29 cellular contexts compared by ENCODE assay signal in genomic region chr5:138502121-138502520, GRCh38. TPM values are rescaled to one million over a fixed set of nuclear protein-coding genes. Genes with fewer than 3 reads are reported as not detected.
DNase-seq lines count a peak whose midpoint lies in the region; ATAC-seq and TF ChIP-seq lines count a peak whose summit lies in the region.
"Had no signal": no experiment of that assay in that cellular context is flagged by ENCODE, and none has a peak within 500 bp of the region (broad histone marks: within the 10 kb centered on the region; RNA-seq: fewer than 3 reads in every experiment).

No MANE protein-coding gene starts in this region.

- no peaks in the 10 kb centered on the region for H3K27me3 ChIP-seq in MG63
- H3K27me3 ChIP-seq in thyroid gland = no peaks in the 10 kb centered on the region
- H3K27me3 ChIP-seq: SJSA1 had no signal

- H3K9me3 ChIP-seq in MG63 (no peaks in the 10 kb centered on the region), thyroid gland (no peaks in the 10 kb centered on the region)

- peak overlapping the region; percentile 20 to 64 (median 61) for H3K27ac ChIP-seq in thyroid gland
- H3K27ac ChIP-seq: C4-2B, SJSA1 had no signal

- H3K4me1 ChIP-seq in thyroid gland = peaks cover 26 to 37% of the 10 kb centered on the region in 2 donors

- H3K4me3 ChIP-seq in MG63 = no peak overlapping the region
- H3K4me3 ChIP-seq in thyroid gland (replicated peaks in 1 of 3) = no peak overlapping the region
- H3K4me3 ChIP-seq: SJSA1 had no signal

- ATAC-seq in esophagus mucosa (peak; percentile 60), GM18519 (IDR thresholded peaks at IDR 0.05; ENCODE audit: low FRiP score, unreplicated experiment) (no peak)

- TF ChIP-seq CTCF in thyroid gland (IDR thresholded peaks at IDR 0.05) = no peak

- peak; percentile 24 for DNase-seq in MG63
- peak; percentile 16 for DNase-seq in mesenteric fat pad (ENCODE audit: low spot score)
- peak; percentile 48 to 55 for DNase-seq in thyroid gland
- DNase-seq in SW480 (ENCODE audit: low spot score) = no peak
- DNase-seq in NCI-H748 (lab: John Stamatoyannopoulos, UW; ENCODE audit: unreplicated experiment) = no peak
- DNase-seq: activated CD4-positive, alpha-beta memory T cell treated with anti-CD3 and anti-CD28 coated beads, Interleukin-2, amount 10 ng/mL, durations not matched to agents 7 days and 5 days; activated CD4-positive, alpha-beta T cell treated with anti-CD3 and anti-CD28 coated beads for 1 hour; activated CD8-positive, alpha-beta memory T cell treated with anti-CD3 and anti-CD28 coated beads, Interleukin-2, amount 50 U/mL, for 48 hours; activated effector memory CD4-positive, alpha-beta T cell treated with Interleukin-2 at 50 U/mL for 16 hours; activated naive CD8-positive, alpha-beta T cell treated with anti-CD3 and anti-CD28 coated beads, Interleukin-2, amount 10 ng/mL, durations not matched to agents 7 days and 5 days; Calu3; central memory CD4-positive, alpha-beta T cell; DMS79 treated with DMSO at 0.1 percent for 48 hours; GF-D8; hippocampal formation; KBM-7; mesendoderm; naive B cell; NCI-H1417 treated with DMSO at 0.1 percent for 48 hours; NCI-H345; NCI-H774; occipital lobe; stimulated activated naive CD8-positive, alpha-beta T cell treated with anti-CD3 and anti-CD28 coated beads, Interleukin-15, amount 100 ng/mL, for 72 hours; T-cell; trophoblast cell had no signal

- 38 to 39% methylated on average over 4 of the region's 4 CpGs for WGBS in thyroid gland, 2 donors

- H3K36me3 ChIP-seq in MG63 (peaks cover 30% of the 10 kb centered on the region), thyroid gland (peaks cover 0 to 1% of the 10 kb centered on the region in 2 donors)

- intact Hi-C loops in thyroid gland (cut with DNase I) = no loop called here

- TF ChIP-seq POLR2A in thyroid gland (IDR thresholded peaks at IDR 0.05) = no peak

RNA-seq across cellular contexts. Expression of gene EGR1, which starts 36.8 kb away (rescaled TPM):
- 1.2 TPM in 1 of 2 replicates, not detected in the other for total RNA-seq in MG63 (2014; rRNA removed; shearing (Covaris generic); ENCODE audit: low replicate concordance)
- total RNA-seq in esophagus mucosa (35.1 TPM), mesenteric fat pad (639 TPM), thyroid gland (10 to 100 TPM in 3 of 4 donors, 1 to 10 TPM in 1; 5.1 to 72.3 (median 15.3) TPM)

RNA-seq across cellular contexts. Expression of gene ETF1, which starts 40.9 kb away (rescaled TPM):
- total RNA-seq in MG63 (2014; rRNA removed; shearing (Covaris generic); ENCODE audit: low replicate concordance) = 222 and 276 TPM in 2 replicates
- 125 TPM for total RNA-seq in esophagus mucosa
- 165 TPM for total RNA-seq in mesenteric fat pad
- total RNA-seq in thyroid gland = 10 to 100 TPM; 64.9 to 84.9 (median 80.4) TPM

Comparison
In these comparisons a context has a peak if more than half of its experiments do, and no peak if none do; other contexts are left out.
1. DNase-seq: peak in MG63 (single experiment), mesenteric fat pad (single experiment) and thyroid gland (2 of 2); none in SW480 (single experiment) and NCI-H748 (single experiment).